ENCODE assay signal across 17 cellular contexts in genomic region chr6:170308761-170309160, GRCh38. TPM values are rescaled to one million over a fixed set of nuclear protein-coding genes. Genes with fewer than 3 reads are reported as not detected.
A peak's percentile ranks its signal among the peaks of the same experiment; 100 is the strongest.
DNase-seq lines count a peak whose midpoint lies in the region; ATAC-seq and TF ChIP-seq lines count a peak whose summit lies in the region.
"Had no signal": no experiment of that assay in that cellular context is flagged by ENCODE, and none has a peak within 500 bp of the region (broad histone marks: within the 10 kb centered on the region; RNA-seq: fewer than 3 reads in every experiment).

No MANE protein-coding gene starts in this region.

- H3K36me3 Mint-ChIP-seq in activated naive CD4-positive, alpha-beta T cell treated with anti-CD3 and anti-CD28 coated beads for 36 hours (ENCODE audit: low read depth) = peaks cover 12% of the 10 kb centered on the region
- H3K36me3 Mint-ChIP-seq in stimulated activated effector memory CD8-positive, alpha-beta T cell treated with anti-CD3 and anti-CD28 coated beads, Interleukin-12 subunit alpha, Interleukin-12 subunit beta, amount 100 ng/mL, for 72 hours = peaks cover 9% of the 10 kb centered on the region

- H3K27ac ChIP-seq in hepatocyte = no peak overlapping the region
- H3K27ac ChIP-seq in gastrocnemius medialis = no peak overlapping the region
- no peak overlapping the region for H3K27ac ChIP-seq in mesendoderm (ENCODE audit: low read depth, low read length)
- H3K27ac ChIP-seq: adrenal gland, upper lobe of left lung had no signal

- no peak overlapping the region for H4K8ac ChIP-seq in mesendoderm (ENCODE audit: low read depth, low read length)

- no peak overlapping the region for H2BK5ac ChIP-seq in mesendoderm (ENCODE audit: low read length)

- intact Hi-C loops in activated naive CD4-positive, alpha-beta T cell treated with anti-CD3 and anti-CD28 coated beads for 36 hours (cut with micrococcal nuclease) = loop anchor here (5.0 kb wide), 2 partner anchors 209 to 316 kb away; no protein-coding TSS in a partner anchor
- intact Hi-C loops in gastrocnemius medialis (cut with DNase I; ENCODE audit: low total_unique reads) = loop anchor here (5.0 kb wide), 1 partner anchor 214 kb away; no protein-coding TSS in a partner anchor

- H3K4me2 ChIP-seq in hepatocyte (peak overlapping the region; percentile 95), mesendoderm (ENCODE audit: low read length) (no peak overlapping the region)

- no peaks in the 10 kb centered on the region for H3K27me3 Mint-ChIP-seq in activated naive CD4-positive, alpha-beta T cell treated with anti-CD3 and anti-CD28 coated beads for 36 hours (ENCODE audit: low read depth)

- H3K36me3 ChIP-seq in hepatocyte (replicated peaks; ENCODE audit: insufficient read depth, low read depth) (no peaks in the 10 kb centered on the region), gastrocnemius medialis (no peaks in the 10 kb centered on the region), mesendoderm (ENCODE audit: control insufficient read depth, insufficient read depth, low read length) (no peaks in the 10 kb centered on the region)
- H3K36me3 ChIP-seq: adrenal gland, upper lobe of left lung had no signal

- no peak overlapping the region for H3K4ac ChIP-seq in mesendoderm (ENCODE audit: low read depth, low read length)

- H3K79me1 ChIP-seq in mesendoderm (ENCODE audit: low read length) = peaks cover 8% of the 10 kb centered on the region

- DNase-seq in activated naive CD4-positive, alpha-beta T cell treated with anti-CD3 and anti-CD28 coated beads for 36 hours = no peak
- no peak for DNase-seq in activated naive CD4-positive, alpha-beta T cell (lab: John Stamatoyannopoulos, UW)
- DNase-seq in SK-MEL-5 (ENCODE audit: low read depth, low spot score) (peak; percentile 42), hepatocyte (ENCODE audit: low spot score) (no peak), gastrocnemius medialis (no peak), mesendoderm (no peak)
- DNase-seq in stimulated activated effector memory CD8-positive, alpha-beta T cell treated with anti-CD3 and anti-CD28 coated beads, Interleukin-12 subunit alpha, Interleukin-12 subunit beta, amount 100 ng/mL, for 72 hours (ENCODE audit: low spot score in 2 of 2) = no peak
- DNase-seq: activated CD4-positive, alpha-beta T cell treated with anti-CD3 and anti-CD28 coated beads, Interleukin-2, amount 50 U/mL, for 48 hours; adrenal gland; EL; NCI-H1105; NCI-H226; OCI-M1; posterior cingulate gyrus; upper lobe of left lung had no signal

- CTCF ChIA-PET in activated naive CD4-positive, alpha-beta T cell treated with anti-CD3 and anti-CD28 coated beads for 36 hours (lab: Charles Lee) = interaction anchor here (3.6 kb wide), 1 partner anchor 17 kb away, joined by 15 read pairs; the partner anchor contains the start of gene DLL1

- no peak overlapping the region for H4K5ac ChIP-seq in mesendoderm (ENCODE audit: low read length)

- H3K27me3 ChIP-seq in hepatocyte (no peaks in the 10 kb centered on the region), gastrocnemius medialis (no peaks in the 10 kb centered on the region), mesendoderm (ENCODE audit: insufficient read depth, low read length, poor library complexity) (no peaks in the 10 kb centered on the region)
- H3K27me3 ChIP-seq: adrenal gland, upper lobe of left lung had no signal

- H2BK120ac ChIP-seq in mesendoderm (ENCODE audit: low read depth, low read length) = no peak overlapping the region

- H3K4me3 ChIP-seq in hepatocyte (no peak overlapping the region), gastrocnemius medialis (no peak overlapping the region), mesendoderm (ENCODE audit: low read length) (no peak overlapping the region)
- H3K4me3 ChIP-seq: adrenal gland, lung, upper lobe of left lung had no signal

- peaks cover 53% of the 10 kb centered on the region for H3K4me1 Mint-ChIP-seq in activated naive CD4-positive, alpha-beta T cell treated with anti-CD3 and anti-CD28 coated beads for 36 hours (ENCODE audit: low read depth)
- peaks cover 56% of the 10 kb centered on the region for H3K4me1 Mint-ChIP-seq in stimulated activated effector memory CD8-positive, alpha-beta T cell treated with anti-CD3 and anti-CD28 coated beads, Interleukin-12 subunit alpha, Interleukin-12 subunit beta, amount 100 ng/mL, for 72 hours

- no peak overlapping the region for H2BK15ac ChIP-seq in mesendoderm (replicated peaks; ENCODE audit: low read depth)

- peaks cover 80% of the 10 kb centered on the region for H3K79me2 ChIP-seq in hepatocyte
- H3K79me2 ChIP-seq in mesendoderm (ENCODE audit: control insufficient read depth, insufficient read depth, low read length) = no peaks in the 10 kb centered on the region

- H3K23ac ChIP-seq in mesendoderm (ENCODE audit: low read length) = no peak overlapping the region

- H3K9me3 Mint-ChIP-seq in activated naive CD4-positive, alpha-beta T cell treated with anti-CD3 and anti-CD28 coated beads for 36 hours = no peaks in the 10 kb centered on the region
- no peaks in the 10 kb centered on the region for H3K9me3 Mint-ChIP-seq in stimulated activated effector memory CD8-positive, alpha-beta T cell treated with anti-CD3 and anti-CD28 coated beads, Interleukin-12 subunit alpha, Interleukin-12 subunit beta, amount 100 ng/mL, for 72 hours

- H3K9ac ChIP-seq in mesendoderm (ENCODE audit: low read length) = no peak overlapping the region

- no peak for ATAC-seq in stimulated activated effector memory CD8-positive, alpha-beta T cell treated with anti-CD3 and anti-CD28 coated beads, Interleukin-12 subunit alpha, Interleukin-12 subunit beta, amount 100 ng/mL, for 72 hours
- ATAC-seq in gastrocnemius medialis = no peak
- no peak for ATAC-seq in HG03196 (IDR thresholded peaks at IDR 0.05; ENCODE audit: unreplicated experiment)

- H3K4me3 Mint-ChIP-seq in activated naive CD4-positive, alpha-beta T cell treated with anti-CD3 and anti-CD28 coated beads for 36 hours = peak overlapping the region; percentile 20
- peak overlapping the region; percentile 89 for H3K4me3 Mint-ChIP-seq in stimulated activated effector memory CD8-positive, alpha-beta T cell treated with anti-CD3 and anti-CD28 coated beads, Interleukin-12 subunit alpha, Interleukin-12 subunit beta, amount 100 ng/mL, for 72 hours

- H3K27ac Mint-ChIP-seq in activated naive CD4-positive, alpha-beta T cell treated with anti-CD3 and anti-CD28 coated beads for 36 hours = no peak overlapping the region
- no peak overlapping the region for H3K27ac Mint-ChIP-seq in stimulated activated effector memory CD8-positive, alpha-beta T cell treated with anti-CD3 and anti-CD28 coated beads, Interleukin-12 subunit alpha, Interleukin-12 subunit beta, amount 100 ng/mL, for 72 hours

- no peaks in the 10 kb centered on the region for H3K9me3 ChIP-seq in hepatocyte (ENCODE audit: low read depth)
- no peaks in the 10 kb centered on the region for H3K9me3 ChIP-seq in gastrocnemius medialis
- H3K9me3 ChIP-seq: adrenal gland, upper lobe of left lung had no signal

- H2AFZ ChIP-seq in hepatocyte = no peak overlapping the region

- no peak overlapping the region for H2AK5ac ChIP-seq in mesendoderm (ENCODE audit: low read length)

- H3K18ac ChIP-seq in mesendoderm (ENCODE audit: low read length) = no peak overlapping the region

- TF ChIP-seq POLR2A in gastrocnemius medialis (IDR thresholded peaks at IDR 0.05) = no peak

- peaks cover 23% of the 10 kb centered on the region for H3K4me1 ChIP-seq in hepatocyte (ENCODE audit: insufficient read depth)
- peaks cover 33 to 61% of the 10 kb centered on the region in 2 donors for H3K4me1 ChIP-seq in gastrocnemius medialis
- H3K4me1 ChIP-seq in mesendoderm (ENCODE audit: control insufficient read depth, low read depth, low read length) = no peaks in the 10 kb centered on the region

- in situ Hi-C loops in SK-MEL-5 (cut with HindIII; ENCODE audit: low pct_unique_long_range_greater_than_20kb, low sequenced_read_pairs) = no loop called here
- in situ Hi-C loops in gastrocnemius medialis (cut with MboI; ENCODE audit: low sequenced_read_pairs in 4 of 4) = no loop called here

- TF ChIP-seq CTCF in hepatocyte (IDR thresholded peaks at IDR 0.05; ENCODE audit: poor library complexity) (no peak), gastrocnemius medialis (IDR thresholded peaks at IDR 0.05 in 4 of 5, conservative IDR thresholded peaks at IDR 0.05 in 1 of 5) (no peak)

- peaks cover 59% of the 10 kb centered on the region for H4K20me1 ChIP-seq in hepatocyte (ENCODE audit: insufficient read depth, poor library complexity, severe bottlenecking)

- 90% methylated on average over 1 of the region's 1 CpG for WGBS in hepatocyte (ENCODE audit: low lambda C conversion rate, missing lambda C conversion rate)
- no CpG with 5 or more reads among the region's 1 CpG for WGBS in mesendoderm (ENCODE audit: extremely low coverage, insufficient coverage, low lambda C conversion rate)

- H3K56ac ChIP-seq in mesendoderm (ENCODE audit: low read length) = no peak overlapping the region

- no peaks in the 10 kb centered on the region for H3K9me2 ChIP-seq in hepatocyte (replicated peaks; ENCODE audit: insufficient read depth)

RNA-seq across cellular contexts. Expression of gene FAM120B, which starts 2.2 kb away (rescaled TPM):
- total RNA-seq in activated naive CD4-positive, alpha-beta T cell treated with anti-CD3 and anti-CD28 coated beads for 36 hours = 10 to 100 TPM; 15.5 to 16.1 TPM
- 11.1 and 11.3 TPM in 2 replicates for total RNA-seq in SK-MEL-5 (2014; rRNA removed; shearing (Covaris generic))
- polyA plus RNA-seq in SK-MEL-5 (2015; cell fraction: cytosol; rRNA removed) = 16.8 and 17.6 TPM in 2 replicates
- polyA plus RNA-seq in SK-MEL-5 (2015; cell fraction: nucleus; rRNA removed) = 27.6 and 28.2 TPM in 2 replicates
- total RNA-seq in hepatocyte (16.0 and 19.5 TPM in 2 replicates), gastrocnemius medialis (10 to 100 TPM; 10.7 to 17.0 (median 13.5) TPM)
- polyA plus RNA-seq in hepatocyte = 25.0 and 25.8 TPM in 2 replicates
- 9.2 TPM for polyA plus RNA-seq in mesendoderm (2013, experiment 1 of 2)
- polyA plus RNA-seq in mesendoderm (2013, experiment 2 of 2) = 9.0 TPM

RNA-seq across cellular contexts. Expression of gene DLL1, which starts 17.9 kb away (rescaled TPM):
- 1 to 10 TPM; 3.2 to 3.5 TPM for total RNA-seq in activated naive CD4-positive, alpha-beta T cell treated with anti-CD3 and anti-CD28 coated beads for 36 hours
- total RNA-seq in SK-MEL-5 (2014; rRNA removed; shearing (Covaris generic)) = 0.13 and 0.35 TPM in 2 replicates
- 0.43 and 1.2 TPM in 2 replicates for polyA plus RNA-seq in SK-MEL-5 (2015; cell fraction: cytosol; rRNA removed)
- polyA plus RNA-seq in SK-MEL-5 (2015; cell fraction: nucleus; rRNA removed) = 1.8 and 2.6 TPM in 2 replicates
- total RNA-seq in hepatocyte (2.5 and 3.3 TPM in 2 replicates), gastrocnemius medialis (1 to 10 TPM; 1.8 to 3.7 (median 3.3) TPM)
- polyA plus RNA-seq in hepatocyte = 3.1 and 3.6 TPM in 2 replicates
- 0.15 TPM for polyA plus RNA-seq in mesendoderm (2013, experiment 1 of 2)
- 0.11 TPM for polyA plus RNA-seq in mesendoderm (2013, experiment 2 of 2)
